Comparison of ENCODE assay signal across 12 cellular contexts in the genomic region with DNA sequence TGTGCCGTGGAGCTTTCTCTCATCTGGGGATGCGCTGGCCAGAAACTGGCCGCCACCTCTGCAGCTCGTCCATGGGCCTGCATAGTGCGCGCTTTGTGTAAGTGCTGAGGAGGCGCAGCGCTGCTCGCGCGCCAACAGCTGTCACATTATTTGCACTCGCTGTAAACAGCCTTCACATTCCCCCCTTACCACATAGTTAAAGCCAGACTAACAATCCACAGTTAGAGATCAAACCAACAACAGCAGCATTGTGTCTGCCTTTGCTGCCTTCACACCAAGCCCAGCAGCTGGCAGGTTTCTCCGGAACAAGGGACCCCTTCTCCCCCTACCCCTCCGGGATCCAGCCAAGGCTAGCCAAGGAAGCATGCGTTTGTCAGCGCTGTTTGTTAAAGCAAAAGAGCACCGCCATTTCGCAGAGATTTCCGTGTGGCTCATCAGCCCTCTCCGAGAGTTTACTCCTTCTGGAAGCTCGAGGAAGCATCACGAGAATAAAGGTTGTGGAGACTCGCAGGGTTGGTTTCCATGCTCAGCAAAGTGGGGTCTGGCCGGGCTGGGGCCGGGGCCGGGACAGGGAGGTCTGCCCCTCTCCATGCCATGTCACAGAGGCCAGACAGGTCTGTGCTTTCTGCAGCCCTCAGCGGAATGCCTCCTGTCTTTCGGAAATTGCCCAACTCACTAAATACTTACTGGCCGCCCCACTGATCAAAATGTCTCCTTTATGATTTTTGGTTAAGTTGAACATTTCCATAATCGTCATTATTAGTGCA. TPM values are rescaled to one million over a fixed set of nuclear protein-coding genes. Genes with fewer than 3 reads are reported as not detected.
DNase-seq lines count a peak whose midpoint lies in the region; ATAC-seq lines count a peak whose summit lies in the region.
"Had no signal": no experiment of that assay in that cellular context is flagged by ENCODE, and none has a peak within 500 bp of the region (broad histone marks: within the 10 kb centered on the region; RNA-seq: fewer than 3 reads in every experiment).

No MANE protein-coding gene starts in this region.

- H3K27ac ChIP-seq in rectal smooth muscle tissue (ENCODE audit: low read depth, low read length) (peak overlapping the region; percentile 72), mesendoderm (ENCODE audit: low read depth, low read length) (no peak overlapping the region)

- ATAC-seq in T-helper 17 cell: no peak
- ATAC-seq in HG02973 (IDR thresholded peaks at IDR 0.05; ENCODE audit: unreplicated experiment): no peak

- H2BK15ac ChIP-seq in mesendoderm (replicated peaks; ENCODE audit: low read depth): no peak overlapping the region

- peaks cover 7% of the 10 kb centered on the region for H3K27me3 ChIP-seq in rectal smooth muscle tissue (ENCODE audit: control insufficient read depth, insufficient read depth, low read length)
- no peaks in the 10 kb centered on the region for H3K27me3 ChIP-seq in mesendoderm (ENCODE audit: insufficient read depth, low read length, poor library complexity)
- H3K27me3 ChIP-seq: Peyer's patch had no signal

- H3K27me3 Mint-ChIP-seq in T-helper 17 cell: no peaks in the 10 kb centered on the region
- H3K27me3 Mint-ChIP-seq: activated CD4-positive, alpha-beta memory T cell treated with anti-CD3 and anti-CD28 coated beads for 36 hours; naive thymus-derived CD8-positive, alpha-beta T cell had no signal

- H2AK5ac ChIP-seq in mesendoderm (ENCODE audit: low read length): no peak overlapping the region

- no peak overlapping the region for H3K4me2 ChIP-seq in mesendoderm (ENCODE audit: low read length)

- H3K36me3 ChIP-seq in rectal smooth muscle tissue (ENCODE audit: control insufficient read depth, insufficient read depth, low read length) (no peaks in the 10 kb centered on the region), mesendoderm (ENCODE audit: control insufficient read depth, insufficient read depth, low read length) (no peaks in the 10 kb centered on the region)
- H3K36me3 ChIP-seq: adrenal gland, Peyer's patch had no signal

- DNase-seq in H4 (ENCODE audit: low spot score): peak; percentile 39
- no peak for DNase-seq in T-helper 17 cell
- peak; percentile 90 for DNase-seq in globus pallidus (ENCODE audit: low spot score)
- DNase-seq in activated CD4-positive, alpha-beta T cell treated with anti-CD3 and anti-CD28 coated beads for 1 hour: no peak
- no peak for DNase-seq in mesendoderm
- no peak for DNase-seq in SW 1271 (lab: John Stamatoyannopoulos, UW)
- DNase-seq: activated CD4-positive, alpha-beta memory T cell treated with anti-CD3 and anti-CD28 coated beads for 36 hours; adrenal gland; naive thymus-derived CD8-positive, alpha-beta T cell; Peyer's patch had no signal

- H3K9ac ChIP-seq in rectal smooth muscle tissue (ENCODE audit: low read length): no peak overlapping the region
- no peak overlapping the region for H3K9ac ChIP-seq in mesendoderm (ENCODE audit: low read length)

- peak overlapping the region; percentile 55 for H3K4me3 Mint-ChIP-seq in T-helper 17 cell
- H3K4me3 Mint-ChIP-seq: activated CD4-positive, alpha-beta memory T cell treated with anti-CD3 and anti-CD28 coated beads for 36 hours had no signal

- no peak overlapping the region for H3K18ac ChIP-seq in mesendoderm (ENCODE audit: low read length)

- H2BK120ac ChIP-seq in mesendoderm (ENCODE audit: low read depth, low read length): no peak overlapping the region

- no peak overlapping the region for H3K27ac Mint-ChIP-seq in T-helper 17 cell
- H3K27ac Mint-ChIP-seq: activated CD4-positive, alpha-beta memory T cell treated with anti-CD3 and anti-CD28 coated beads for 36 hours had no signal

- H3K4me1 ChIP-seq in rectal smooth muscle tissue (ENCODE audit: control insufficient read depth, insufficient read depth, low read length): peaks cover 31% of the 10 kb centered on the region
- peaks cover 6% of the 10 kb centered on the region for H3K4me1 ChIP-seq in mesendoderm (ENCODE audit: control insufficient read depth, low read depth, low read length)

- H4K5ac ChIP-seq in mesendoderm (ENCODE audit: low read length): no peak overlapping the region

- peaks cover 30% of the 10 kb centered on the region for H3K4me1 Mint-ChIP-seq in T-helper 17 cell

- H3K4ac ChIP-seq in mesendoderm (ENCODE audit: low read depth, low read length): no peak overlapping the region

- peak overlapping the region; percentile 6 for H3K4me3 ChIP-seq in rectal smooth muscle tissue (ENCODE audit: low read length)
- no peak overlapping the region for H3K4me3 ChIP-seq in mesendoderm (ENCODE audit: low read length)
- H3K4me3 ChIP-seq: adrenal gland, Peyer's patch had no signal

- H2BK5ac ChIP-seq in mesendoderm (ENCODE audit: low read length): no peak overlapping the region

- no peaks in the 10 kb centered on the region for H3K79me1 ChIP-seq in mesendoderm (ENCODE audit: low read length)

- no peaks in the 10 kb centered on the region for H3K36me3 Mint-ChIP-seq in T-helper 17 cell (ENCODE audit: low read depth)
- H3K36me3 Mint-ChIP-seq: activated CD4-positive, alpha-beta memory T cell treated with anti-CD3 and anti-CD28 coated beads for 36 hours; naive thymus-derived CD8-positive, alpha-beta T cell had no signal

- WGBS in mesendoderm (ENCODE audit: extremely low coverage, insufficient coverage, low lambda C conversion rate): no CpG with 5 or more reads among the region's 30 CpGs

- H3K9me3 ChIP-seq in T-helper 17 cell (ENCODE audit: control insufficient read depth, low read length, poor library complexity, severe bottlenecking): no peaks in the 10 kb centered on the region
- H3K9me3 ChIP-seq: adrenal gland, Peyer's patch had no signal

- H3K56ac ChIP-seq in mesendoderm (ENCODE audit: low read length): no peak overlapping the region

- H4K8ac ChIP-seq in mesendoderm (ENCODE audit: low read depth, low read length): no peak overlapping the region

- no peak overlapping the region for H3K23ac ChIP-seq in mesendoderm (ENCODE audit: low read length)

- H3K79me2 ChIP-seq in mesendoderm (ENCODE audit: control insufficient read depth, insufficient read depth, low read length): peaks cover 66% of the 10 kb centered on the region

RNA-seq across cellular contexts. Expression of a gene that starts 11.0 kb away (rescaled TPM):
- 22.8 and 23.8 TPM in 2 replicates for total RNA-seq in H4 (2014; rRNA removed; shearing (Covaris generic))
- 10 to 100 TPM; 24.7 to 29.1 TPM for total RNA-seq in T-helper 17 cell
- 14.6 TPM for polyA plus RNA-seq in mesendoderm (2013, experiment 1 of 2)
- 14.9 TPM for polyA plus RNA-seq in mesendoderm (2013, experiment 2 of 2)

Comparison
In these comparisons a context has a peak if more than half of its experiments do, and no peak if none do; other contexts are left out.
1. DNase-seq: peak in H4 (single experiment) and globus pallidus (single experiment); none in T-helper 17 cell (0 of 3), activated CD4-positive, alpha-beta T cell treated with anti-CD3 and anti-CD28 coated beads for 1 hour (single experiment), mesendoderm (single experiment) and SW 1271 (0 of 2).